In the genomic region with DNA sequence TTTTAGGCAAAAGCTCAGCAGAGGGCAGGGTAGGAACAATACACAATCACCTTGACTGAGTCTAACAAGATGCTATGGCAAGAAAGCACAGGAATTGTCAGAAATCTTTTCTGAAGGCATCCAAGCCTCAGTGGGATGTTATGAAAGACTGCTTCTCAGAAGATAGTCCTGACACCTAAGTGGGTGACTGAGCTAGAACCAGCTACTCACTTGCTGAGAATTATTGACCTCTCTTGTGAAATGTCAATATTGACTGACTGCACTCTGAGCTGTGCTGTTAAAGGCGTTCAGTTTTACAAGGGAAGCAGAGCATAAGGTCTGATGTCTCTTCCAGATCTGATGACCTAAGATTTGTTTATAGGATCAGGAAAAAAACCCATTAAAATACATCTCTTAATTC, we compare ENCODE assay signal across 1 cellular context.
TF ChIP-seq lines count a peak whose summit lies in the region.

No MANE protein-coding gene starts in this region.

TF ChIP-seq in HepG2, 621 proteins besides CTCF, POLR2A, EP300 and RAD21 (continued from another document and continues in another):
- TF ChIP-seq, protein P1, sequence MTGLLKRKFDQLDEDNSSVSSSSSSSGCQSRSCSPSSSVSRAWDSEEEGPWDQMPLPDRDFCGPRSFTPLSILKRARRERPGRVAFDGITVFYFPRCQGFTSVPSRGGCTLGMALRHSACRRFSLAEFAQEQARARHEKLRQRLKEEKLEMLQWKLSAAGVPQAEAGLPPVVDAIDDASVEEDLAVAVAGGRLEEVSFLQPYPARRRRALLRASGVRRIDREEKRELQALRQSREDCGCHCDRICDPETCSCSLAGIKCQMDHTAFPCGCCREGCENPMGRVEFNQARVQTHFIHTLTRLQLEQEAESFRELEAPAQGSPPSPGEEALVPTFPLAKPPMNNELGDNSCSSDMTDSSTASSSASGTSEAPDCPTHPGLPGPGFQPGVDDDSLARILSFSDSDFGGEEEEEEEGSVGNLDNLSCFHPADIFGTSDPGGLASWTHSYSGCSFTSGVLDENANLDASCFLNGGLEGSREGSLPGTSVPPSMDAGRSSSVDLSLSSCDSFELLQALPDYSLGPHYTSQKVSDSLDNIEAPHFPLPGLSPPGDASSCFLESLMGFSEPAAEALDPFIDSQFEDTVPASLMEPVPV (CRISPR knock-in tag; IDR thresholded peaks at IDR 0.05) = peak; percentile 60; the same call in 1 of the 2 replicates
- TF ChIP-seq MED1 (CRISPR knock-in tag; IDR thresholded peaks at IDR 0.05) (peak; percentile 82), FOSL1 (CRISPR knock-in tag; IDR thresholded peaks at IDR 0.05; ENCODE audit: borderline replicate concordance) (peak; percentile 42; the same call in 1 of the 2 replicates), EHMT2 (IDR thresholded peaks at IDR 0.05; ENCODE audit: borderline replicate concordance, low read depth, low read length) (no peak), ZC3H13 (CRISPR knock-in tag; IDR thresholded peaks at IDR 0.05) (no peak), KMT2A (CRISPR knock-in tag; IDR thresholded peaks at IDR 0.05) (peak; percentile 41; the same call in 1 of the 2 replicates), TAF1 (CRISPR knock-in tag; IDR thresholded peaks at IDR 0.05) (no peak), KDM5A (IDR thresholded peaks at IDR 0.05; ENCODE audit: borderline replicate concordance, low read length) (no peak), ZNF629 (CRISPR knock-in tag; conservative IDR thresholded peaks at IDR 0.05) (peak; percentile 59), NFIC (IDR thresholded peaks at IDR 0.05; ENCODE audit: low read length) (peak; percentile 81), TBX2 (CRISPR knock-in tag; IDR thresholded peaks at IDR 0.05; ENCODE audit: borderline replicate concordance) (peak; percentile 95), ZNF564 (CRISPR knock-in tag; IDR thresholded peaks at IDR 0.05) (no peak), HOXD1 (CRISPR knock-in tag; IDR thresholded peaks at IDR 0.05) (peak; percentile 96), ZFP37 (CRISPR knock-in tag; IDR thresholded peaks at IDR 0.05; ENCODE audit: borderline replicate concordance) (0 out of 2 replicates have a peak, but pooled peaks have one; percentile 78), TBL1XR1 (IDR thresholded peaks at IDR 0.05; ENCODE audit: borderline replicate concordance, low read length, partially characterized antibody) (peak; percentile 39), KLF15 (CRISPR knock-in tag; IDR thresholded peaks at IDR 0.05; ENCODE audit: borderline replicate concordance) (no peak), ZZZ3 (CRISPR knock-in tag; IDR thresholded peaks at IDR 0.05; ENCODE audit: borderline replicate concordance) (peak; percentile 69; the same call in 1 of the 2 replicates), ZNF431 (CRISPR knock-in tag; IDR thresholded peaks at IDR 0.05; ENCODE audit: borderline replicate concordance, low read depth) (peak; percentile 91; the same call in 1 of the 2 replicates), CHD2 (IDR thresholded peaks at IDR 0.05; ENCODE audit: low read depth, low read length) (no peak), HCFC1 (IDR thresholded peaks at IDR 0.05; ENCODE audit: low read depth, low read length) (no peak), HNF4G (IDR thresholded peaks at IDR 0.05; ENCODE audit: borderline replicate concordance, low read depth, low read length) (peak; percentile 85), HNF4G (CRISPR knock-in tag; IDR thresholded peaks at IDR 0.05; ENCODE audit: borderline replicate concordance, low read depth) (no peak), IRX3 (CRISPR knock-in tag; IDR thresholded peaks at IDR 0.05; ENCODE audit: borderline replicate concordance, low read depth) (no peak), SP1 (IDR thresholded peaks at IDR 0.05) (no peak), SP1 (CRISPR knock-in tag; IDR thresholded peaks at IDR 0.05) (no peak), RARG (CRISPR knock-in tag; IDR thresholded peaks at IDR 0.05; ENCODE audit: low read depth) (no peak), NFYC (CRISPR knock-in tag; IDR thresholded peaks at IDR 0.05) (no peak), ETV6 (CRISPR knock-in tag; conservative IDR thresholded peaks at IDR 0.05) (no peak), SIX4 (CRISPR knock-in tag; IDR thresholded peaks at IDR 0.05) (peak; percentile 72; the same call in 1 of the 2 replicates), ZNF296 (CRISPR knock-in tag; conservative IDR thresholded peaks at IDR 0.05) (no peak), NR2F2 (IDR thresholded peaks at IDR 0.05; ENCODE audit: borderline replicate concordance, low read depth) (peak; percentile 85), ZMYM4 (CRISPR knock-in tag; IDR thresholded peaks at IDR 0.05) (peak; percentile 82), ZNF644 (CRISPR knock-in tag; IDR thresholded peaks at IDR 0.05; ENCODE audit: low read depth) (peak; percentile 76; the same call in 1 of the 2 replicates), SP5 (CRISPR knock-in tag; IDR thresholded peaks at IDR 0.05; ENCODE audit: borderline replicate concordance, low read depth) (0 out of 2 replicates have a peak, but pooled peaks have one; percentile 32)
- TF ChIP-seq, protein P2, sequence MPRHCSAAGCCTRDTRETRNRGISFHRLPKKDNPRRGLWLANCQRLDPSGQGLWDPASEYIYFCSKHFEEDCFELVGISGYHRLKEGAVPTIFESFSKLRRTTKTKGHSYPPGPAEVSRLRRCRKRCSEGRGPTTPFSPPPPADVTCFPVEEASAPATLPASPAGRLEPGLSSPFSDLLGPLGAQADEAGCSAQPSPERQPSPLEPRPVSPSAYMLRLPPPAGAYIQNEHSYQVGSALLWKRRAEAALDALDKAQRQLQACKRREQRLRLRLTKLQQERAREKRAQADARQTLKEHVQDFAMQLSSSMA (CRISPR knock-in tag; IDR thresholded peaks at IDR 0.05) = no peak
- TF ChIP-seq, protein P3, sequence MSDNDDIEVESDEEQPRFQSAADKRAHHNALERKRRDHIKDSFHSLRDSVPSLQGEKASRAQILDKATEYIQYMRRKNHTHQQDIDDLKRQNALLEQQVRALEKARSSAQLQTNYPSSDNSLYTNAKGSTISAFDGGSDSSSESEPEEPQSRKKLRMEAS (IDR thresholded peaks at IDR 0.05) = 0 out of 2 replicates have a peak, but pooled peaks have one; percentile 33
- TF ChIP-seq, protein P4, sequence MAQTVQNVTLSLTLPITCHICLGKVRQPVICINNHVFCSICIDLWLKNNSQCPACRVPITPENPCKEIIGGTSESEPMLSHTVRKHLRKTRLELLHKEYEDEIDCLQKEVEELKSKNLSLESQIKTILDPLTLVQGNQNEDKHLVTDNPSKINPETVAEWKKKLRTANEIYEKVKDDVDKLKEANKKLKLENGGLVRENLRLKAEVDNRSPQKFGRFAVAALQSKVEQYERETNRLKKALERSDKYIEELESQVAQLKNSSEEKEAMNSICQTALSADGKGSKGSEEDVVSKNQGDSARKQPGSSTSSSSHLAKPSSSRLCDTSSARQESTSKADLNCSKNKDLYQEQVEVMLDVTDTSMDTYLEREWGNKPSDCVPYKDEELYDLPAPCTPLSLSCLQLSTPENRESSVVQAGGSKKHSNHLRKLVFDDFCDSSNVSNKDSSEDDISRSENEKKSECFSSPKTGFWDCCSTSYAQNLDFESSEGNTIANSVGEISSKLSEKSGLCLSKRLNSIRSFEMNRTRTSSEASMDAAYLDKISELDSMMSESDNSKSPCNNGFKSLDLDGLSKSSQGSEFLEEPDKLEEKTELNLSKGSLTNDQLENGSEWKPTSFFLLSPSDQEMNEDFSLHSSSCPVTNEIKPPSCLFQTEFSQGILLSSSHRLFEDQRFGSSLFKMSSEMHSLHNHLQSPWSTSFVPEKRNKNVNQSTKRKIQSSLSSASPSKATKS (CRISPR knock-in tag; IDR thresholded peaks at IDR 0.05) = no peak
- TF ChIP-seq, protein P5, sequence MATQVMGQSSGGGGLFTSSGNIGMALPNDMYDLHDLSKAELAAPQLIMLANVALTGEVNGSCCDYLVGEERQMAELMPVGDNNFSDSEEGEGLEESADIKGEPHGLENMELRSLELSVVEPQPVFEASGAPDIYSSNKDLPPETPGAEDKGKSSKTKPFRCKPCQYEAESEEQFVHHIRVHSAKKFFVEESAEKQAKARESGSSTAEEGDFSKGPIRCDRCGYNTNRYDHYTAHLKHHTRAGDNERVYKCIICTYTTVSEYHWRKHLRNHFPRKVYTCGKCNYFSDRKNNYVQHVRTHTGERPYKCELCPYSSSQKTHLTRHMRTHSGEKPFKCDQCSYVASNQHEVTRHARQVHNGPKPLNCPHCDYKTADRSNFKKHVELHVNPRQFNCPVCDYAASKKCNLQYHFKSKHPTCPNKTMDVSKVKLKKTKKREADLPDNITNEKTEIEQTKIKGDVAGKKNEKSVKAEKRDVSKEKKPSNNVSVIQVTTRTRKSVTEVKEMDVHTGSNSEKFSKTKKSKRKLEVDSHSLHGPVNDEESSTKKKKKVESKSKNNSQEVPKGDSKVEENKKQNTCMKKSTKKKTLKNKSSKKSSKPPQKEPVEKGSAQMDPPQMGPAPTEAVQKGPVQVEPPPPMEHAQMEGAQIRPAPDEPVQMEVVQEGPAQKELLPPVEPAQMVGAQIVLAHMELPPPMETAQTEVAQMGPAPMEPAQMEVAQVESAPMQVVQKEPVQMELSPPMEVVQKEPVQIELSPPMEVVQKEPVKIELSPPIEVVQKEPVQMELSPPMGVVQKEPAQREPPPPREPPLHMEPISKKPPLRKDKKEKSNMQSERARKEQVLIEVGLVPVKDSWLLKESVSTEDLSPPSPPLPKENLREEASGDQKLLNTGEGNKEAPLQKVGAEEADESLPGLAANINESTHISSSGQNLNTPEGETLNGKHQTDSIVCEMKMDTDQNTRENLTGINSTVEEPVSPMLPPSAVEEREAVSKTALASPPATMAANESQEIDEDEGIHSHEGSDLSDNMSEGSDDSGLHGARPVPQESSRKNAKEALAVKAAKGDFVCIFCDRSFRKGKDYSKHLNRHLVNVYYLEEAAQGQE (IDR thresholded peaks at IDR 0.05; ENCODE audit: borderline replicate concordance in 1 of 2, low read depth in 1 of 2, low read length in 2 of 2) = no peak
- TF ChIP-seq, protein P6, sequence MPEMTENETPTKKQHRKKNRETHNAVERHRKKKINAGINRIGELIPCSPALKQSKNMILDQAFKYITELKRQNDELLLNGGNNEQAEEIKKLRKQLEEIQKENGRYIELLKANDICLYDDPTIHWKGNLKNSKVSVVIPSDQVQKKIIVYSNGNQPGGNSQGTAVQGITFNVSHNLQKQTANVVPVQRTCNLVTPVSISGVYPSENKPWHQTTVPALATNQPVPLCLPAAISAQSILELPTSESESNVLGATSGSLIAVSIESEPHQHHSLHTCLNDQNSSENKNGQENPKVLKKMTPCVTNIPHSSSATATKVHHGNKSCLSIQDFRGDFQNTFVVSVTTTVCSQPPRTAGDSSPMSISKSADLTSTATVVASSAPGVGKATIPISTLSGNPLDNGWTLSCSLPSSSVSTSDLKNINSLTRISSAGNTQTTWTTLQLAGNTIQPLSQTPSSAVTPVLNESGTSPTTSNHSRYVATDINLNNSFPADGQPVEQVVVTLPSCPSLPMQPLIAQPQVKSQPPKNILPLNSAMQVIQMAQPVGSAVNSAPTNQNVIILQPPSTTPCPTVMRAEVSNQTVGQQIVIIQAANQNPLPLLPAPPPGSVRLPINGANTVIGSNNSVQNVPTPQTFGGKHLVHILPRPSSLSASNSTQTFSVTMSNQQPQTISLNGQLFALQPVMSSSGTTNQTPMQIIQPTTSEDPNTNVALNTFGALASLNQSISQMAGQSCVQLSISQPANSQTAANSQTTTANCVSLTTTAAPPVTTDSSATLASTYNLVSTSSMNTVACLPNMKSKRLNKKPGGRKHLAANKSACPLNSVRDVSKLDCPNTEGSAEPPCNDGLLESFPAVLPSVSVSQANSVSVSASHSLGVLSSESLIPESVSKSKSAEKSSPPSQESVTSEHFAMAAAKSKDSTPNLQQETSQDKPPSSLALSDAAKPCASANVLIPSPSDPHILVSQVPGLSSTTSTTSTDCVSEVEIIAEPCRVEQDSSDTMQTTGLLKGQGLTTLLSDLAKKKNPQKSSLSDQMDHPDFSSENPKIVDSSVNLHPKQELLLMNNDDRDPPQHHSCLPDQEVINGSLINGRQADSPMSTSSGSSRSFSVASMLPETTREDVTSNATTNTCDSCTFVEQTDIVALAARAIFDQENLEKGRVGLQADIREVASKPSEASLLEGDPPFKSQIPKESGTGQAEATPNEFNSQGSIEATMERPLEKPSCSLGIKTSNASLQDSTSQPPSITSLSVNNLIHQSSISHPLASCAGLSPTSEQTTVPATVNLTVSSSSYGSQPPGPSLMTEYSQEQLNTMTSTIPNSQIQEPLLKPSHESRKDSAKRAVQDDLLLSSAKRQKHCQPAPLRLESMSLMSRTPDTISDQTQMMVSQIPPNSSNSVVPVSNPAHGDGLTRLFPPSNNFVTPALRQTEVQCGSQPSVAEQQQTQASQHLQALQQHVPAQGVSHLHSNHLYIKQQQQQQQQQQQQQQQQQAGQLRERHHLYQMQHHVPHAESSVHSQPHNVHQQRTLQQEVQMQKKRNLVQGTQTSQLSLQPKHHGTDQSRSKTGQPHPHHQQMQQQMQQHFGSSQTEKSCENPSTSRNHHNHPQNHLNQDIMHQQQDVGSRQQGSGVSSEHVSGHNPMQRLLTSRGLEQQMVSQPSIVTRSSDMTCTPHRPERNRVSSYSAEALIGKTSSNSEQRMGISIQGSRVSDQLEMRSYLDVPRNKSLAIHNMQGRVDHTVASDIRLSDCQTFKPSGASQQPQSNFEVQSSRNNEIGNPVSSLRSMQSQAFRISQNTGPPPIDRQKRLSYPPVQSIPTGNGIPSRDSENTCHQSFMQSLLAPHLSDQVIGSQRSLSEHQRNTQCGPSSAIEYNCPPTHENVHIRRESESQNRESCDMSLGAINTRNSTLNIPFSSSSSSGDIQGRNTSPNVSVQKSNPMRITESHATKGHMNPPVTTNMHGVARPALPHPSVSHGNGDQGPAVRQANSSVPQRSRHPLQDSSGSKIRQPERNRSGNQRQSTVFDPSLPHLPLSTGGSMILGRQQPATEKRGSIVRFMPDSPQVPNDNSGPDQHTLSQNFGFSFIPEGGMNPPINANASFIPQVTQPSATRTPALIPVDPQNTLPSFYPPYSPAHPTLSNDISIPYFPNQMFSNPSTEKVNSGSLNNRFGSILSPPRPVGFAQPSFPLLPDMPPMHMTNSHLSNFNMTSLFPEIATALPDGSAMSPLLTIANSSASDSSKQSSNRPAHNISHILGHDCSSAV (CRISPR knock-in tag; IDR thresholded peaks at IDR 0.05; ENCODE audit: borderline replicate concordance) = 0 out of 2 replicates have a peak, but pooled peaks have one; percentile 26
- TF ChIP-seq, protein P7, sequence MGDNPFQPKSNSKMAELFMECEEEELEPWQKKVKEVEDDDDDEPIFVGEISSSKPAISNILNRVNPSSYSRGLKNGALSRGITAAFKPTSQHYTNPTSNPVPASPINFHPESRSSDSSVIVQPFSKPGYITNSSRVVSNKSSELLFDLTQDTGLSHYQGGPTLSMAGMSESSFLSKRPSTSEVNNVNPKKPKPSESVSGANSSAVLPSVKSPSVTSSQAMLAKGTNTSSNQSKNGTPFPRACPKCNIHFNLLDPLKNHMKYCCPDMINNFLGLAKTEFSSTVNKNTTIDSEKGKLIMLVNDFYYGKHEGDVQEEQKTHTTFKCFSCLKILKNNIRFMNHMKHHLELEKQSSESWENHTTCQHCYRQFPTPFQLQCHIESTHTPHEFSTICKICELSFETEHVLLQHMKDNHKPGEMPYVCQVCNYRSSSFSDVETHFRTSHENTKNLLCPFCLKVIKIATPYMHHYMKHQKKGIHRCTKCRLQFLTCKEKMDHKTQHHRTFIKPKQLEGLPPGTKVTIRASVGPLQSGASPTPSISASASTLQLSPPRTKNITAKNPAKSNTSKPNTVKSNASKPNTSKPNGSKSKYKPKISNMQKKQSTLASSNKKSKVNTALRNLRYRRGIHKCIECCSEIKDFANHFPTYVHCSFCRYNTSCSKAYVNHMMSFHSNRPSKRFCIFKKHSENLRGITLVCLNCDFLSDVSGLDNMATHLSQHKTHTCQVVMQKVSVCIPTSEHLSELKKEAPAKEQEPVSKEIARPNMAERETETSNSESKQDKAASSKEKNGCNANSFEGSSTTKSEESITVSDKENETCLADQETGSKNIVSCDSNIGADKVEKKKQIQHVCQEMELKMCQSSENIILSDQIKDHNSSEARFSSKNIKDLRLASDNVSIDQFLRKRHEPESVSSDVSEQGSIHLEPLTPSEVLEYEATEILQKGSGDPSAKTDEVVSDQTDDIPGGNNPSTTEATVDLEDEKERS (CRISPR knock-in tag; IDR thresholded peaks at IDR 0.05) = peak; percentile 41; the same call in 1 of the 2 replicates
